Comparison of ENCODE assay signal across 22 cellular contexts in genomic region chr2:24891201-24891600, GRCh38.
"Had no signal": no experiment of that assay in that cellular context is flagged by ENCODE, and none has a peak within 500 bp of the region (broad histone marks: within the 10 kb centered on the region; RNA-seq: fewer than 3 reads in every experiment).

No MANE protein-coding gene starts in this region.

- H3K4me1 Mint-ChIP-seq: activated naive CD8-positive, alpha-beta T cell treated with anti-CD3 and anti-CD28 coated beads, Interleukin-2, amount 10 ng/mL, durations not matched to agents 7 days and 5 days had no signal

- H3K27ac Mint-ChIP-seq: activated CD8-positive, alpha-beta T cell treated with anti-CD3 and anti-CD28 coated beads, Interleukin-2, amount 10 ng/mL, durations not matched to agents 7 days and 5 days; activated naive CD8-positive, alpha-beta T cell treated with anti-CD3 and anti-CD28 coated beads, Interleukin-2, amount 10 ng/mL, durations not matched to agents 7 days and 5 days; T-helper 1 cell treated with Interleukin-12 subunit alpha and Interleukin-12 subunit beta and Interleukin-4 antibody, amounts not matched to agents 30 μg/mL and 1 μg/mL, for 36 hours had no signal

- H3K27me3 Mint-ChIP-seq: activated naive CD8-positive, alpha-beta T cell treated with anti-CD3 and anti-CD28 coated beads, Interleukin-2, amount 10 ng/mL, durations not matched to agents 7 days and 5 days had no signal

- DNase-seq: activated CD4-positive, alpha-beta T cell treated with anti-CD3 and anti-CD28 coated beads for 48 hours; activated CD4-positive, alpha-beta T cell treated with anti-CD3 and anti-CD28 coated beads, Interleukin-2, amount 50 U/mL, for 4 hours; activated CD4-positive, CD25-positive, alpha-beta regulatory T cell treated with anti-CD3 and anti-CD28 coated beads, Interleukin-2, amount 50 U/mL, for 72 hours; activated CD8-positive, alpha-beta memory T cell treated with anti-CD3 and anti-CD28 coated beads, Interleukin-2, amount 50 U/mL, for 48 hours; activated CD8-positive, alpha-beta T cell treated with anti-CD3 and anti-CD28 coated beads, Interleukin-2, amount 10 ng/mL, durations not matched to agents 7 days and 5 days; activated naive CD4-positive, alpha-beta T cell treated with anti-CD3 and anti-CD28 coated beads, Interleukin-2, amount 50 U/mL, for 16 hours; activated naive CD8-positive, alpha-beta T cell treated with anti-CD3 and anti-CD28 coated beads, Interleukin-2, amount 10 ng/mL, durations not matched to agents 7 days and 5 days; activated T-cell treated with anti-CD3 and anti-CD28 coated beads, Interleukin-2, amount 50 U/mL, for 1 hour; anterior cingulate cortex; central memory CD4-positive, alpha-beta T cell; NCI-H1048; NCI-H1417; NCI-H2029; NCI-H2107; NCI-H345; NCI-H510A; NCI-H526 treated with DMSO at 0.1 percent for 48 hours; NCI-H82; SHP77 had no signal

- ATAC-seq: activated CD8-positive, alpha-beta T cell treated with anti-CD3 and anti-CD28 coated beads, Interleukin-2, amount 10 ng/mL, durations not matched to agents 7 days and 5 days; Panc1; WTC11 had no signal

- H3K4me3 Mint-ChIP-seq: activated CD8-positive, alpha-beta T cell treated with anti-CD3 and anti-CD28 coated beads, Interleukin-2, amount 10 ng/mL, durations not matched to agents 7 days and 5 days; activated naive CD8-positive, alpha-beta T cell treated with anti-CD3 and anti-CD28 coated beads, Interleukin-2, amount 10 ng/mL, durations not matched to agents 7 days and 5 days; T-helper 1 cell treated with Interleukin-12 subunit alpha and Interleukin-12 subunit beta and Interleukin-4 antibody, amounts not matched to agents 30 μg/mL and 1 μg/mL, for 36 hours; WTC11 had no signal
